In the genomic region with DNA sequence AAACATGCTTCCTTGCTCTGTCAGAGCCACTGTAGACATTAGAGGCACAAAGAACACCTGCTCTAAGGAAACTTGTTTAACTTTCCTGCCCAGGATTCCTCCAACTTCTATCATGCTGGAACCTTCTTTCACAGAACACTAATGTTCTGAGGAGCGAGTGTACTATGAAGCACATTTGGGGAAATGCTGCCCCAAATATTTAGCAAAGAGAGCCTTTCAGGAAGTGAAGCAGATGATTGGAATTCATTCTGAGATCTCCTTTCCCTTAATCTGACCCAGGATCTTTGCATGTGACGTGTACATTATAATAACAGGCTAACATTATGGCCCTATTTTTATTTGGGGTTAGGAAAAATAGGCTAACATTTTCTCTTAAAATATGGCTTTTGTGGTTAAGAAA, we compare ENCODE assay signal across 1 cellular context.
TF ChIP-seq lines count a peak whose summit lies in the region.

No MANE protein-coding gene starts in this region.

TF ChIP-seq in IMR-90, 13 proteins besides CTCF, POLR2A, EP300 and RAD21 (continued from another document):
- TF ChIP-seq MAFK (IDR thresholded peaks at IDR 0.05; ENCODE audit: low read depth, low read length) (no peak), NFE2L2 (IDR thresholded peaks at IDR 0.05; ENCODE audit: low read depth, low read length) (no peak), MAZ (IDR thresholded peaks at IDR 0.05; ENCODE audit: borderline replicate concordance, low read depth, low read length) (no peak), BHLHE40 (IDR thresholded peaks at IDR 0.05; ENCODE audit: low read depth, low read length) (no peak), RFX5 (IDR thresholded peaks at IDR 0.05; ENCODE audit: low read depth, low read length) (no peak), CEBPB (IDR thresholded peaks at IDR 0.05; ENCODE audit: low read depth, low read length) (no peak), FOS (IDR thresholded peaks at IDR 0.05; ENCODE audit: low read depth, low read length) (no peak), SMC3 (IDR thresholded peaks at IDR 0.05; ENCODE audit: low read depth, low read length) (no peak), RCOR1 (IDR thresholded peaks at IDR 0.05; ENCODE audit: insufficient replicate concordance, low read length) (no peak), CHD1 (IDR thresholded peaks at IDR 0.05; ENCODE audit: low read depth, low read length) (no peak)
- TF ChIP-seq, protein P1, sequence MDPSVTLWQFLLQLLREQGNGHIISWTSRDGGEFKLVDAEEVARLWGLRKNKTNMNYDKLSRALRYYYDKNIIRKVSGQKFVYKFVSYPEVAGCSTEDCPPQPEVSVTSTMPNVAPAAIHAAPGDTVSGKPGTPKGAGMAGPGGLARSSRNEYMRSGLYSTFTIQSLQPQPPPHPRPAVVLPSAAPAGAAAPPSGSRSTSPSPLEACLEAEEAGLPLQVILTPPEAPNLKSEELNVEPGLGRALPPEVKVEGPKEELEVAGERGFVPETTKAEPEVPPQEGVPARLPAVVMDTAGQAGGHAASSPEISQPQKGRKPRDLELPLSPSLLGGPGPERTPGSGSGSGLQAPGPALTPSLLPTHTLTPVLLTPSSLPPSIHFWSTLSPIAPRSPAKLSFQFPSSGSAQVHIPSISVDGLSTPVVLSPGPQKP (IDR thresholded peaks at IDR 0.05; ENCODE audit: borderline replicate concordance, low read depth, low read length): no peak
TF ChIP-seq in IMR-90: peak in this region for 0.
